7 cellular contexts compared by ENCODE assay signal in genomic region chr17:76611080-76611746, GRCh38. TPM values are rescaled to one million over a fixed set of nuclear protein-coding genes. Genes with fewer than 3 reads are reported as not detected.
"Had no signal": no experiment of that assay in that cellular context is flagged by ENCODE, and none has a peak within 500 bp of the region (broad histone marks: within the 10 kb centered on the region; RNA-seq: fewer than 3 reads in every experiment).

No MANE protein-coding gene starts in this region.

RNA-seq across cellular contexts. Expression of gene ST6GALNAC2, which starts 25.6 kb away (rescaled TPM):
- total RNA-seq: activated CD4-positive, alpha-beta T cell treated with anti-CD3 and anti-CD28 coated beads, Interleukin-2, amount 10 ng/mL, durations not matched to agents 24 days and 14 days; activated CD8-positive, alpha-beta T cell treated with anti-CD3 and anti-CD28 coated beads for 36 hours; activated naive CD8-positive, alpha-beta T cell treated with anti-CD3 and anti-CD28 coated beads for 36 hours; frontal cortex had no signal

RNA-seq across cellular contexts. Expression of gene ST6GALNAC1, which starts 32.3 kb away (rescaled TPM):
- total RNA-seq: activated CD8-positive, alpha-beta T cell treated with anti-CD3 and anti-CD28 coated beads for 36 hours; activated naive CD8-positive, alpha-beta T cell treated with anti-CD3 and anti-CD28 coated beads for 36 hours; dermis blood vessel endothelial cell; naive thymus-derived CD8-positive, alpha-beta T cell; smooth muscle cell had no signal
- polyA plus RNA-seq: smooth muscle cell had no signal
